ENCODE assay signal across 20 cellular contexts in genomic region chr13:69213331-69213850, GRCh38.
"Had no signal": no experiment of that assay in that cellular context is flagged by ENCODE, and none has a peak within 500 bp of the region (broad histone marks: within the 10 kb centered on the region; RNA-seq: fewer than 3 reads in every experiment).

No MANE protein-coding gene starts in this region.

- H3K4me1 ChIP-seq: heart left ventricle, psoas muscle, right lobe of liver, tibial artery, upper lobe of left lung, uterus had no signal

- H3K27ac Mint-ChIP-seq: naive B cell; nephron; stimulated activated effector memory CD8-positive, alpha-beta T cell treated with anti-CD3 and anti-CD28 coated beads, Interleukin-12 subunit alpha, Interleukin-12 subunit beta, amount 100 ng/mL, for 72 hours had no signal

- H3K27me3 ChIP-seq: heart left ventricle, neutrophil, right lobe of liver, tibial artery, upper lobe of left lung, uterus had no signal

- H3K4me3 Mint-ChIP-seq: naive B cell; nephron; stimulated activated effector memory CD8-positive, alpha-beta T cell treated with anti-CD3 and anti-CD28 coated beads, Interleukin-12 subunit alpha, Interleukin-12 subunit beta, amount 100 ng/mL, for 72 hours had no signal

- H3K9me3 ChIP-seq: neutrophil, psoas muscle, right lobe of liver, tibial artery, upper lobe of left lung, uterus had no signal

- H3K4me1 Mint-ChIP-seq: naive B cell; nephron; stimulated activated effector memory CD8-positive, alpha-beta T cell treated with anti-CD3 and anti-CD28 coated beads, Interleukin-12 subunit alpha, Interleukin-12 subunit beta, amount 100 ng/mL, for 72 hours had no signal

- H3K9me3 Mint-ChIP-seq: nephron had no signal

- H3K4me3 ChIP-seq: dorsolateral prefrontal cortex, heart left ventricle, psoas muscle, right lobe of liver, tibial artery, upper lobe of left lung, uterus had no signal

- H3K36me3 Mint-ChIP-seq: naive B cell; stimulated activated effector memory CD8-positive, alpha-beta T cell treated with anti-CD3 and anti-CD28 coated beads, Interleukin-12 subunit alpha, Interleukin-12 subunit beta, amount 100 ng/mL, for 72 hours had no signal

- H3K36me3 ChIP-seq: heart left ventricle, neutrophil, right lobe of liver, tibial artery, upper lobe of left lung, uterus had no signal

- ATAC-seq: heart left ventricle; psoas muscle; right lobe of liver; stimulated activated effector memory CD8-positive, alpha-beta T cell treated with anti-CD3 and anti-CD28 coated beads, Interleukin-12 subunit alpha, Interleukin-12 subunit beta, amount 100 ng/mL, for 72 hours; stimulated activated naive CD8-positive, alpha-beta T cell treated with anti-CD3 and anti-CD28 coated beads, Interleukin-15, Interleukin-2, amounts not matched to agents 100 U/mL and 50 U/mL, for 24 hours had no signal

- H3K27ac ChIP-seq: dorsolateral prefrontal cortex, heart left ventricle, neutrophil, psoas muscle, right lobe of liver, tibial artery, upper lobe of left lung, uterus had no signal

- H3K27me3 Mint-ChIP-seq: naive B cell had no signal

- DNase-seq: dorsolateral prefrontal cortex; effector CD8-positive, alpha-beta T cell; foreskin melanocyte; heart left ventricle; hypothalamus; kidney glomerular epithelial cell; mesendoderm; naive B cell; psoas muscle; retina; right lobe of liver; stimulated activated CD4-positive, alpha-beta T cell treated with anti-CD3 and anti-CD28 coated beads, Interleukin-4, amount 100 ng/mL, for 1 hour; stimulated activated CD8-positive, alpha-beta memory T cell treated with anti-CD3 and anti-CD28 coated beads, Interleukin-4, amount 100 ng/mL, for 48 hours; stimulated activated naive CD8-positive, alpha-beta T cell treated with anti-CD3 and anti-CD28 coated beads, Interleukin-15, Interleukin-2, amounts not matched to agents 100 U/mL and 50 U/mL, for 24 hours; tibial artery; upper lobe of left lung; uterus had no signal
